ENCODE assay signal across 12 cellular contexts in genomic region chr5:176985516-176985915, GRCh38. TPM values are rescaled to one million over a fixed set of nuclear protein-coding genes. Genes with fewer than 3 reads are reported as not detected.
DNase-seq lines count a peak whose midpoint lies in the region; ATAC-seq and TF ChIP-seq lines count a peak whose summit lies in the region.
"Had no signal": no experiment of that assay in that cellular context is flagged by ENCODE, and none has a peak within 500 bp of the region (broad histone marks: within the 10 kb centered on the region; RNA-seq: fewer than 3 reads in every experiment).

No MANE protein-coding gene starts in this region.

- no peak overlapping the region for H3K27ac Mint-ChIP-seq in activated CD4-positive, alpha-beta T cell treated with anti-CD3 and anti-CD28 coated beads, Interleukin-2, amount 10 ng/mL, durations not matched to agents 24 days and 14 days
- H3K27ac Mint-ChIP-seq in activated B cell treated with CpG ODN at 0.5 μM for 24 hours (peak overlapping the region; percentile 87), memory B cell (peak overlapping the region; percentile 62)
- H3K27ac Mint-ChIP-seq: natural killer cell treated with Interleukin-12 subunit alpha and Interleukin-12 subunit beta and Interleukin-15 and Interleukin-18, amount 100 ng/mL, for 72 hours had no signal

- peaks cover 17% of the 10 kb centered on the region for H3K4me1 Mint-ChIP-seq in activated CD4-positive, alpha-beta T cell treated with anti-CD3 and anti-CD28 coated beads, Interleukin-2, amount 10 ng/mL, durations not matched to agents 24 days and 14 days
- H3K4me1 Mint-ChIP-seq in activated B cell treated with CpG ODN at 0.5 μM for 24 hours = peaks cover 55% of the 10 kb centered on the region
- peaks cover 20% of the 10 kb centered on the region for H3K4me1 Mint-ChIP-seq in memory B cell

- intact Hi-C loops in activated CD4-positive, alpha-beta T cell treated with anti-CD3 and anti-CD28 coated beads, Interleukin-2, amount 10 ng/mL, durations not matched to agents 24 days and 14 days (cut with micrococcal nuclease) = no loop called here
- intact Hi-C loops in activated B cell treated with CpG ODN at 0.5 μM for 24 hours (cut with micrococcal nuclease) = loop anchor here (1.0 kb wide), 1 partner anchor 9 kb away; no protein-coding TSS in a partner anchor

- no peak for TF ChIP-seq CTCF in activated B cell treated with CpG ODN at 0.5 μM for 24 hours (IDR thresholded peaks at IDR 0.05)

- no peaks in the 10 kb centered on the region for H3K9me3 Mint-ChIP-seq in activated CD4-positive, alpha-beta T cell treated with anti-CD3 and anti-CD28 coated beads, Interleukin-2, amount 10 ng/mL, durations not matched to agents 24 days and 14 days
- H3K9me3 Mint-ChIP-seq in activated B cell treated with CpG ODN at 0.5 μM for 24 hours (no peaks in the 10 kb centered on the region), memory B cell (no peaks in the 10 kb centered on the region)
- H3K9me3 Mint-ChIP-seq: natural killer cell treated with Interleukin-12 subunit alpha and Interleukin-12 subunit beta and Interleukin-15 and Interleukin-18, amount 100 ng/mL, for 72 hours had no signal

- H3K27me3 Mint-ChIP-seq in activated CD4-positive, alpha-beta T cell treated with anti-CD3 and anti-CD28 coated beads, Interleukin-2, amount 10 ng/mL, durations not matched to agents 24 days and 14 days = no peaks in the 10 kb centered on the region
- H3K27me3 Mint-ChIP-seq in activated B cell treated with CpG ODN at 0.5 μM for 24 hours = no peaks in the 10 kb centered on the region
- H3K27me3 Mint-ChIP-seq in memory B cell = no peaks in the 10 kb centered on the region
- H3K27me3 Mint-ChIP-seq: natural killer cell treated with Interleukin-12 subunit alpha and Interleukin-12 subunit beta and Interleukin-15 and Interleukin-18, amount 100 ng/mL, for 72 hours had no signal

- CTCF ChIA-PET in activated B cell treated with CpG ODN at 0.5 μM for 24 hours (lab: Charles Lee) = no interaction called here

- ATAC-seq in HG02642 (IDR thresholded peaks at IDR 0.05; ENCODE audit: poor library complexity, unreplicated experiment) (peak; percentile 72), activated B cell treated with CpG ODN at 0.5 μM for 24 hours (ENCODE audit: low read depth) (peak; percentile 98), memory B cell (ENCODE audit: low read depth) (peak; percentile 100)

- H3K4me3 Mint-ChIP-seq in activated CD4-positive, alpha-beta T cell treated with anti-CD3 and anti-CD28 coated beads, Interleukin-2, amount 10 ng/mL, durations not matched to agents 24 days and 14 days = no peak overlapping the region
- H3K4me3 Mint-ChIP-seq in activated B cell treated with CpG ODN at 0.5 μM for 24 hours = peak overlapping the region; percentile 41
- H3K4me3 Mint-ChIP-seq in memory B cell = peak overlapping the region; percentile 22
- H3K4me3 Mint-ChIP-seq: natural killer cell treated with Interleukin-12 subunit alpha and Interleukin-12 subunit beta and Interleukin-15 and Interleukin-18, amount 100 ng/mL, for 72 hours had no signal

- peak; percentile 76 for DNase-seq in activated CD4-positive, alpha-beta T cell treated with anti-CD3 and anti-CD28 coated beads, Interleukin-2, amount 10 ng/mL, durations not matched to agents 24 days and 14 days
- DNase-seq in activated CD4-positive, alpha-beta T cell treated with anti-CD3 and anti-CD28 coated beads, Interleukin-2, amount 50 U/mL, for 48 hours = no peak
- DNase-seq in activated B cell treated with CpG ODN at 0.5 μM for 24 hours (peak; percentile 26), memory B cell (ENCODE audit: low spot score in 2 of 2) (peak; percentile 26 to 49), NCI-H82 treated with DMSO at 0.1 percent for 48 hours (lab: John Stamatoyannopoulos, UW; ENCODE audit: unreplicated experiment) (no peak), AML-193 (lab: John Stamatoyannopoulos, UW) (no peak), NCI-H774 (lab: John Stamatoyannopoulos, UW) (no peak)
- DNase-seq: brain microvascular endothelial cell, H7, Right ventricle myocardium superior had no signal

- peaks cover 20% of the 10 kb centered on the region for H3K36me3 Mint-ChIP-seq in activated CD4-positive, alpha-beta T cell treated with anti-CD3 and anti-CD28 coated beads, Interleukin-2, amount 10 ng/mL, durations not matched to agents 24 days and 14 days (ENCODE audit: low read depth)
- H3K36me3 Mint-ChIP-seq in activated B cell treated with CpG ODN at 0.5 μM for 24 hours (ENCODE audit: low read depth) (peaks cover 28% of the 10 kb centered on the region), memory B cell (peaks cover 7% of the 10 kb centered on the region)
- H3K36me3 Mint-ChIP-seq: natural killer cell treated with Interleukin-12 subunit alpha and Interleukin-12 subunit beta and Interleukin-15 and Interleukin-18, amount 100 ng/mL, for 72 hours had no signal

- POLR2A ChIA-PET in activated B cell treated with CpG ODN at 0.5 μM for 24 hours (lab: Charles Lee) = interaction anchor here (0.6 to 1.6 kb wide), 5 partner anchors 20 to 1243 kb away, joined by 3 to 8 read pairs (median 6); partner anchors contain the start of gene UIMC1

RNA-seq across cellular contexts. Expression of gene UIMC1, which starts 21.1 kb away (rescaled TPM):
- 65.2 and 68.5 TPM in 2 replicates for total RNA-seq in activated CD4-positive, alpha-beta T cell treated with anti-CD3 and anti-CD28 coated beads, Interleukin-2, amount 10 ng/mL, durations not matched to agents 24 days and 14 days
- 72.5 and 75.8 TPM in 2 replicates for total RNA-seq in activated B cell treated with CpG ODN at 0.5 μM for 24 hours

RNA-seq across cellular contexts. Expression of gene ZNF346, which starts 37.0 kb away (rescaled TPM):
- total RNA-seq in activated CD4-positive, alpha-beta T cell treated with anti-CD3 and anti-CD28 coated beads, Interleukin-2, amount 10 ng/mL, durations not matched to agents 24 days and 14 days = 30.2 and 32.1 TPM in 2 replicates
- total RNA-seq in activated B cell treated with CpG ODN at 0.5 μM for 24 hours = 28.0 and 31.4 TPM in 2 replicates

Comparison
In these comparisons a context has a peak if more than half of its experiments do, and no peak if none do; other contexts are left out.
1. DNase-seq: peak in activated CD4-positive, alpha-beta T cell treated with anti-CD3 and anti-CD28 coated beads, Interleukin-2, amount 10 ng/mL, durations not matched to agents 24 days and 14 days (single experiment), activated B cell treated with CpG ODN at 0.5 μM for 24 hours (single experiment) and memory B cell (2 of 2); none in activated CD4-positive, alpha-beta T cell treated with anti-CD3 and anti-CD28 coated beads, Interleukin-2, amount 50 U/mL, for 48 hours (0 of 2), NCI-H82 treated with DMSO at 0.1 percent for 48 hours (single experiment), AML-193 (0 of 2) and NCI-H774 (single experiment).
2. Peak in every context shown above with its lines, with median percentiles within 50 percentile points of each other: ATAC-seq.